Comparison of ENCODE assay signal across 1 cellular context in genomic region chr7:73612598-73613269, GRCh38.
A peak's percentile ranks its signal among the peaks of the same experiment; 100 is the strongest.
TF ChIP-seq lines count a peak whose summit lies in the region.

No MANE protein-coding gene starts in this region.

TF ChIP-seq in K562, 482 proteins besides CTCF, POLR2A, EP300 and RAD21 (continues in another document):
- TF ChIP-seq MXI1 (IDR thresholded peaks at IDR 0.05; ENCODE audit: low read depth, low read length), result peak; percentile 56; the same call in 1 of the 2 replicates
- peak in 1 of 2 experiments; percentile 43 for TF ChIP-seq E2F6 (IDR thresholded peaks at IDR 0.05; ENCODE audit: borderline replicate concordance in 1 of 2, extremely low read depth in 1 of 2, insufficient read depth in 1 of 2, insufficient read length in 1 of 2, low read depth in 1 of 2, low read length in 1 of 2, poor library complexity in 1 of 2, severe bottlenecking in 1 of 2)
- TF ChIP-seq ZNF24 (IDR thresholded peaks at IDR 0.05), result peak; percentile 62; the same call in 1 of the 2 replicates
- TF ChIP-seq FUS (optimal IDR thresholded peaks at IDR 0.05; ENCODE audit: low read depth, low read length), result no peak
- peak; percentile 97 for TF ChIP-seq TCF3 (CRISPR knock-in tag; IDR thresholded peaks at IDR 0.05)
- peak; percentile 95 for TF ChIP-seq NCOR1 (IDR thresholded peaks at IDR 0.05)
- TF ChIP-seq NEUROD1 (IDR thresholded peaks at IDR 0.05; ENCODE audit: borderline replicate concordance, low read depth, low read length, partially characterized antibody), result peak; percentile 70
- TF ChIP-seq FOXJ2 (tag; IDR thresholded peaks at IDR 0.05), result peak; percentile 89
- TF ChIP-seq MAFK (IDR thresholded peaks at IDR 0.05; ENCODE audit: low read length), result no peak
- 0 out of 2 replicates have a peak, but pooled peaks have one; percentile 34 for TF ChIP-seq GABPB1 (CRISPR knock-in tag; IDR thresholded peaks at IDR 0.05)
- TF ChIP-seq ZFP36 (IDR thresholded peaks at IDR 0.05; ENCODE audit: low read depth, low read length, partially characterized antibody), result peak; percentile 36
- TF ChIP-seq KHSRP (IDR thresholded peaks at IDR 0.05), result 0 out of 2 replicates have a peak, but pooled peaks have one; percentile 27
- TF ChIP-seq ZNF830 (CRISPR knock-in tag; IDR thresholded peaks at IDR 0.05), result no peak
- TF ChIP-seq CXXC5 (CRISPR knock-in tag; IDR thresholded peaks at IDR 0.05), result peak; percentile 75
- TF ChIP-seq USF2 (CRISPR knock-in tag; IDR thresholded peaks at IDR 0.05), result peak; percentile 89
- peak; percentile 98 for TF ChIP-seq SMARCE1 (IDR thresholded peaks at IDR 0.05)
- peak; percentile 57; the same call in 1 of the 2 replicates for TF ChIP-seq ZBTB33 (CRISPR knock-in tag; IDR thresholded peaks at IDR 0.05)
- TF ChIP-seq RBFOX2 (IDR thresholded peaks at IDR 0.05; ENCODE audit: low read depth, low read length), result no peak
- peak; percentile 50 to 75; a peak in 3 of 4 replicates for TF ChIP-seq MAZ (CRISPR knock-in tag; conservative IDR thresholded peaks at IDR 0.05 in 1 of 2, IDR thresholded peaks at IDR 0.05 in 1 of 2)
- peak; percentile 80; the same call in 1 of the 2 replicates for TF ChIP-seq ZNF584 (CRISPR knock-in tag; IDR thresholded peaks at IDR 0.05; ENCODE audit: low read depth)
- 0 out of 2 replicates have a peak, but pooled peaks have one; percentile 48 for TF ChIP-seq ZBTB9 (CRISPR knock-in tag; IDR thresholded peaks at IDR 0.05)
- TF ChIP-seq CC2D1A (IDR thresholded peaks at IDR 0.05), result peak; percentile 79; the same call in 1 of the 2 replicates
- TF ChIP-seq BACH1 (tag; IDR thresholded peaks at IDR 0.05), result peak; percentile 43; the same call in 1 of the 2 replicates
- peak; percentile 100 for TF ChIP-seq SOX6 (IDR thresholded peaks at IDR 0.05)
- TF ChIP-seq ZMIZ1 (IDR thresholded peaks at IDR 0.05; ENCODE audit: low read depth in 2 of 2, low read length in 2 of 2), result peak; percentile 87 to 91
- peak; percentile 45 for TF ChIP-seq HCFC1 (IDR thresholded peaks at IDR 0.05; ENCODE audit: low read depth, low read length)
- TF ChIP-seq ZNF589 (CRISPR knock-in tag; IDR thresholded peaks at IDR 0.05; ENCODE audit: low read depth), result 0 out of 2 replicates have a peak, but pooled peaks have one; percentile 43
- no peak for TF ChIP-seq ZNF316 (IDR thresholded peaks at IDR 0.05)
- peak; percentile 6; the same call in 1 of the 2 replicates for TF ChIP-seq ZKSCAN8 (CRISPR knock-in tag; IDR thresholded peaks at IDR 0.05)
- 0 out of 2 replicates have a peak, but pooled peaks have one; percentile 39 for TF ChIP-seq ZC3H11A (IDR thresholded peaks at IDR 0.05; ENCODE audit: low read depth, low read length)
- no peak for TF ChIP-seq DNMT1 (IDR thresholded peaks at IDR 0.05)
- TF ChIP-seq CBFA2T3 (IDR thresholded peaks at IDR 0.05), result peak; percentile 98
- 0 out of 2 replicates have a peak, but pooled peaks have one; percentile 57 for TF ChIP-seq ELF4 (CRISPR knock-in tag; IDR thresholded peaks at IDR 0.05)
- peak; percentile 27 for TF ChIP-seq FOS (IDR thresholded peaks at IDR 0.05; ENCODE audit: extremely low read depth, insufficient read length)
- TF ChIP-seq L3MBTL2 (IDR thresholded peaks at IDR 0.05), result peak; percentile 85
- no peak for TF ChIP-seq ZNF124 (CRISPR knock-in tag; IDR thresholded peaks at IDR 0.05)
- peak; percentile 92 for TF ChIP-seq MTA1 (IDR thresholded peaks at IDR 0.05; ENCODE audit: borderline replicate concordance)
- TF ChIP-seq LCOR (CRISPR knock-in tag; IDR thresholded peaks at IDR 0.05), result peak; percentile 92
- no peak for TF ChIP-seq ADNP (tag; IDR thresholded peaks at IDR 0.05)
- peak; percentile 92 for TF ChIP-seq MTA2 (IDR thresholded peaks at IDR 0.05; ENCODE audit: low read depth)
- TF ChIP-seq FOXP1 (CRISPR knock-in tag; IDR thresholded peaks at IDR 0.05), result peak; percentile 97
- peak; percentile 94 for TF ChIP-seq ZEB2 (IDR thresholded peaks at IDR 0.05)
- TF ChIP-seq VEZF1 (CRISPR knock-in tag; IDR thresholded peaks at IDR 0.05), result peak; percentile 67
- peak; percentile 92 to 95 for TF ChIP-seq KDM1A (IDR thresholded peaks at IDR 0.05)
- TF ChIP-seq SP1 (CRISPR knock-in tag; IDR thresholded peaks at IDR 0.05), result peak; percentile 43; the same call in 1 of the 2 replicates
- peak in 1 of 3 experiments; percentile 81; a peak in 2 of 6 replicates for TF ChIP-seq ZBTB11 (CRISPR knock-in tag; IDR thresholded peaks at IDR 0.05)
- TF ChIP-seq SIN3A (IDR thresholded peaks at IDR 0.05; ENCODE audit: borderline replicate concordance in 2 of 2, control insufficient read depth in 1 of 2, low read depth in 2 of 2, low read length in 2 of 2), result 0 out of 4 replicates have a peak, but pooled peaks of 1 of the 2 experiments have one; percentile 20
- no peak for TF ChIP-seq ATF1 (CRISPR knock-in tag; IDR thresholded peaks at IDR 0.05)
- TF ChIP-seq ATF1 (tag; IDR thresholded peaks at IDR 0.05), result peak; percentile 70
- TF ChIP-seq TARDBP (IDR thresholded peaks at IDR 0.05), result peak; percentile 80; the same call in 1 of the 2 replicates
- TF ChIP-seq CBX3 (IDR thresholded peaks at IDR 0.05; ENCODE audit: borderline replicate concordance in 1 of 2, low read length in 2 of 2), result peak in 1 of 2 experiments; percentile 87; a peak in 1 of 3 replicates
- peak; percentile 6; the same call in 1 of the 2 replicates for TF ChIP-seq NKRF (IDR thresholded peaks at IDR 0.05; ENCODE audit: borderline replicate concordance)
- no peak for TF ChIP-seq TFAM (CRISPR knock-in tag; conservative IDR thresholded peaks at IDR 0.05)
- TF ChIP-seq RCOR1 (IDR thresholded peaks at IDR 0.05; ENCODE audit: borderline replicate concordance in 1 of 2, low read depth in 2 of 2, low read length in 2 of 2), result peak; percentile 86 to 96; a peak in 3 of 4 replicates
